Comparison of ENCODE assay signal across 16 cellular contexts in the genomic region with DNA sequence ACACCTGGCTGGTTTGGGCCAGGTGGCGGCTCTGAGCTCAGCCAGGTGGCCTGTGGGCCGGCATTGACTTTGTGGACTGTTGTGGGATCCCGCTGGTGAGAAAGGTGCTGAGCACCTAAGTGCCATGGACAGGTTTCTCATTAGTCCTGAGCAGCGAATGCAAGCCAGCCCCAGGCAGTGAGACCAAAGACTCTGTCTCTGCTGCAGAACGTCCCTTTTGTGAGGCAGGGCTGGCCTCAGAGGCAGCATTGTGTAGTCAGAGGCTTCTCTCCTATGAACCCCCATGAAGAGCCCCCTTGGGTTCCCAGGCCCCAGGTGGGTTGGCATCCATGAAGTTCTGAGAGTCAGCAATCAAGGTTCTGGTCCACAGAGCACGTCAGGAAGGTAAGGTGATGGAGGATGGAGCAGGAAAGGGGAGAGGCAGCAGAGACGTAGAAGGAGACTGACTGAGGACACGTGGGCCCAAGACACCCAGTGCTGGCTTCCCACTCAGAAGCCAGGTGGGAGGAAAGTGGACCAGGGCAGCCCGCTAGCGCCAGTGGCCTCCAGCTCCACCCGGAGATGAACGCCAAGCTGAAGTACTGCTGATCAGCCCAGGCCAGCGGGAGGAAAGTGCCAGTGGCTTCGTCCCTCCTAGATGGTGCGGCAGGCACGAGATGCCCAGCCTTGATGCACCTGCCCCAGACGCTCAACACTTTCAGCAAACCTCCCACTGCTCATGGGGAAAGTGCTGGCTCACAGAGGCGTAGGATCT. TPM values are rescaled to one million over a fixed set of nuclear protein-coding genes. Genes with fewer than 3 reads are reported as not detected.
DNase-seq lines count a peak whose midpoint lies in the region; ATAC-seq, FAIRE-seq and TF ChIP-seq lines count a peak whose summit lies in the region.
"Had no signal": no experiment of that assay in that cellular context is flagged by ENCODE, and none has a peak within 500 bp of the region (broad histone marks: within the 10 kb centered on the region; RNA-seq: fewer than 3 reads in every experiment).

No MANE protein-coding gene starts in this region.

- no peak overlapping the region; a peak in 1 of 4 replicates for H3K9ac ChIP-seq in K562 (ENCODE audit: insufficient read depth in 1 of 2, low read depth in 2 of 2, low read length in 2 of 2)
- H3K9ac ChIP-seq: BLaER1 treated with 17β-estradiol and CSF1 and Interleukin-3, amounts not matched to agents 10 nM and 100 nM had no signal

- H3K9me3 ChIP-seq in K562 (replicated peaks; ENCODE audit: control insufficient read depth, insufficient read depth, low read depth, low read length): no peaks in the 10 kb centered on the region
- H3K9me3 ChIP-seq in lower lobe of right lung: no peaks in the 10 kb centered on the region
- H3K9me3 ChIP-seq: BLaER1 treated with 17β-estradiol and CSF1 and Interleukin-3, amounts not matched to agents 10 nM and 100 nM; HAP-1 had no signal

- ATAC-seq in K562 (no peak), lower lobe of right lung (no peak)
- ATAC-seq in stimulated activated effector memory CD8-positive, alpha-beta T cell treated with anti-CD3 and anti-CD28 coated beads, Interleukin-12 subunit alpha, Interleukin-12 subunit beta, amount 100 ng/mL, for 72 hours: no peak
- ATAC-seq: CD8-positive, alpha-beta T cell had no signal

- H3K27ac Mint-ChIP-seq in nephron progenitor cell: peak overlapping the region; percentile 45
- H3K27ac Mint-ChIP-seq in stimulated activated effector memory CD8-positive, alpha-beta T cell treated with anti-CD3 and anti-CD28 coated beads, Interleukin-12 subunit alpha, Interleukin-12 subunit beta, amount 100 ng/mL, for 72 hours: peak overlapping the region; percentile 48
- H3K27ac Mint-ChIP-seq: B cell; CD8-positive, alpha-beta T cell had no signal

- POLR2A ChIA-PET in K562 (lab: Yijun Ruan, JAX): interaction anchor here (0.5 to 2.6 kb wide), 3 partner anchors 8 to 73 kb away, joined by 3 to 10 read pairs (median 4); no protein-coding TSS in a partner anchor

- no peaks in the 10 kb centered on the region for H3K9me3 Mint-ChIP-seq in nephron progenitor cell
- no peaks in the 10 kb centered on the region for H3K9me3 Mint-ChIP-seq in stimulated activated effector memory CD8-positive, alpha-beta T cell treated with anti-CD3 and anti-CD28 coated beads, Interleukin-12 subunit alpha, Interleukin-12 subunit beta, amount 100 ng/mL, for 72 hours
- H3K9me3 Mint-ChIP-seq: CD8-positive, alpha-beta T cell had no signal

- CTCF ChIA-PET in K562 (lab: Yijun Ruan, JAX; ENCODE audit: low intra/inter-chr PET ratio): no interaction called here

- no peaks in the 10 kb centered on the region for H3K9me1 ChIP-seq in K562 (ENCODE audit: control insufficient read depth, insufficient read depth, low read length)

- 91% methylated on average over 18 of the region's 18 CpGs for WGBS in K562 (ENCODE audit: insufficient coverage, low coverage, missing lambda C conversion rate)

- BruUV-seq in K562 (replicated peaks; lab: Mats Ljungman, UMichigan): no TSS peak

- intact Hi-C loops in K562 (cut with micrococcal nuclease) (no loop called here), lower lobe of right lung (cut with DNase I) (no loop called here)

- H3K4me3 Mint-ChIP-seq in nephron progenitor cell: no peak overlapping the region
- H3K4me3 Mint-ChIP-seq in stimulated activated effector memory CD8-positive, alpha-beta T cell treated with anti-CD3 and anti-CD28 coated beads, Interleukin-12 subunit alpha, Interleukin-12 subunit beta, amount 100 ng/mL, for 72 hours: no peak overlapping the region
- H3K4me3 Mint-ChIP-seq: B cell; CD8-positive, alpha-beta T cell had no signal

- H3K4me3 ChIP-seq in K562 (no peak overlapping the region), lower lobe of right lung (no peak overlapping the region)
- H3K4me3 ChIP-seq: BLaER1 treated with 17β-estradiol and CSF1 and Interleukin-3, amounts not matched to agents 10 nM and 100 nM; HAP-1 had no signal

- no peak for TF ChIP-seq CTCF in GM13977 (IDR thresholded peaks at IDR 0.05; ENCODE audit: extremely low read depth, insufficient read depth, missing control alignments)
- TF ChIP-seq CTCF in K562 (IDR thresholded peaks at IDR 0.05 in 2 of 3, conservative IDR thresholded peaks at IDR 0.05 in 1 of 3; ENCODE audit: insufficient read depth in 2 of 3, low read depth in 1 of 3, low read length in 3 of 3): no peak
- TF ChIP-seq CTCF in nephron progenitor cell (IDR thresholded peaks at IDR 0.05): no peak
- TF ChIP-seq CTCF in lower lobe of right lung (IDR thresholded peaks at IDR 0.05): no peak

- TF ChIP-seq RAD21 in K562 (CRISPR knock-in tag; conservative IDR thresholded peaks at IDR 0.05 in 1 of 2, IDR thresholded peaks at IDR 0.05 in 1 of 2): no peak

- no peaks in the 10 kb centered on the region for H3K79me2 ChIP-seq in K562 (ENCODE audit: control insufficient read depth, insufficient read depth, low read length)

- peaks cover 0 to 6% of the 10 kb centered on the region in 2 experiments; a peak in 1 of 5 replicates for H3K4me1 ChIP-seq in K562 (replicated peaks in 1 of 2; ENCODE audit: control insufficient read depth in 2 of 2, insufficient read depth in 2 of 2, low read length in 2 of 2)
- H3K4me1 ChIP-seq in lower lobe of right lung: no peaks in the 10 kb centered on the region
- H3K4me1 ChIP-seq: HAP-1 had no signal

- no peak for FAIRE-seq in K562 (lab: Jason Lieb, UNC)
- FAIRE-seq: GM19239, H1 had no signal

- H3K36me3 Mint-ChIP-seq in nephron progenitor cell (ENCODE audit: low read depth): peaks cover 14% of the 10 kb centered on the region
- H3K36me3 Mint-ChIP-seq in stimulated activated effector memory CD8-positive, alpha-beta T cell treated with anti-CD3 and anti-CD28 coated beads, Interleukin-12 subunit alpha, Interleukin-12 subunit beta, amount 100 ng/mL, for 72 hours: peaks cover 4% of the 10 kb centered on the region
- H3K36me3 Mint-ChIP-seq: CD8-positive, alpha-beta T cell had no signal

- H3K27me3 ChIP-seq in K562 (ENCODE audit: control insufficient read depth in 2 of 2, insufficient read depth in 2 of 2, low read length in 2 of 2): no peaks in the 10 kb centered on the region
- no peaks in the 10 kb centered on the region for H3K27me3 ChIP-seq in lower lobe of right lung (ENCODE audit: low read depth)
- H3K27me3 ChIP-seq: BLaER1 treated with 17β-estradiol and CSF1 and Interleukin-3, amounts not matched to agents 10 nM and 100 nM had no signal

- peaks cover 54% of the 10 kb centered on the region; the same call in 2 of the 3 replicates for H3K36me3 ChIP-seq in K562 (ENCODE audit: control insufficient read depth, insufficient read depth, low read length)
- no peaks in the 10 kb centered on the region for H3K36me3 ChIP-seq in lower lobe of right lung

- no peak overlapping the region for H3K27ac ChIP-seq in K562 (ENCODE audit: extremely low read depth, low read depth, low read length)
- H3K27ac ChIP-seq in lower lobe of right lung: no peak overlapping the region
- H3K27ac ChIP-seq: BLaER1 treated with 17β-estradiol and CSF1 and Interleukin-3, amounts not matched to agents 10 nM and 100 nM had no signal

- TF ChIP-seq POLR2A in K562 (conservative IDR thresholded peaks at IDR 0.05): no peak

- in situ Hi-C loops in GM13977 (cut with MboI; ENCODE audit: low pct_unique_long_range_greater_than_20kb, low sequenced_read_pairs, unreplicated experiment) (no loop called here), K562 (cut with MboI) (no loop called here)

- H3K4me2 ChIP-seq in K562 (ENCODE audit: insufficient read depth, low read length): no peak overlapping the region
- H3K4me2 ChIP-seq: BLaER1 treated with 17β-estradiol and CSF1 and Interleukin-3, amounts not matched to agents 10 nM and 100 nM had no signal

- TF ChIP-seq EP300 in K562 (IDR thresholded peaks at IDR 0.05; ENCODE audit: low read length): no peak

- H4K20me1 ChIP-seq in K562 (replicated peaks; ENCODE audit: control insufficient read depth, insufficient read depth, low read length): no peaks in the 10 kb centered on the region
- H4K20me1 ChIP-seq: BLaER1 treated with 17β-estradiol and CSF1 and Interleukin-3, amounts not matched to agents 10 nM and 100 nM had no signal

- H3K4me1 Mint-ChIP-seq in nephron progenitor cell: peaks cover 31% of the 10 kb centered on the region
- peaks cover 20% of the 10 kb centered on the region for H3K4me1 Mint-ChIP-seq in stimulated activated effector memory CD8-positive, alpha-beta T cell treated with anti-CD3 and anti-CD28 coated beads, Interleukin-12 subunit alpha, Interleukin-12 subunit beta, amount 100 ng/mL, for 72 hours

- DNase-seq in GM13977 (ENCODE audit: low spot score) (peak; percentile 4), K562 (ENCODE audit: extremely low read depth in 1 of 4, low spot score in 3 of 4) (no peak), nephron progenitor cell (no peak), HUDEP-2 (lab: John Stamatoyannopoulos, UW; ENCODE audit: unreplicated experiment in 76 of 76) (no peak), lower lobe of right lung (no peak)
- no peak for DNase-seq in stimulated activated effector memory CD8-positive, alpha-beta T cell treated with anti-CD3 and anti-CD28 coated beads, Interleukin-12 subunit alpha, Interleukin-12 subunit beta, amount 100 ng/mL, for 72 hours (ENCODE audit: low spot score in 2 of 2)
- no peak for DNase-seq in stimulated activated CD4-positive, alpha-beta T cell treated with anti-CD3 and anti-CD28 coated beads, Interleukin-4, amount 100 ng/mL, for 1 hour
- DNase-seq: Calu3; CD8-positive, alpha-beta T cell; DMS79 treated with DMSO at 0.1 percent for 48 hours; GF-D8 had no signal

- peaks cover 3% of the 10 kb centered on the region for H3K27me3 Mint-ChIP-seq in nephron progenitor cell (ENCODE audit: low read depth, poor library complexity)
- H3K27me3 Mint-ChIP-seq: B cell had no signal

- no peak overlapping the region for H2AFZ ChIP-seq in K562 (ENCODE audit: low read depth, low read length)

RNA-seq across cellular contexts. Expression of a gene that starts 19.2 kb away (rescaled TPM):
- not detected in 2 replicates for total RNA-seq in K562 (2011; cell fraction: chromatin; rRNA removed; ENCODE audit: low replicate concordance)
- total RNA-seq in K562 (2011; cell fraction: nucleolus; rRNA removed): not detected in 2 replicates
- not detected in 2 replicates for total RNA-seq in K562 (2011; cell fraction: nucleoplasm; rRNA removed)
- total RNA-seq in K562 (2014; rRNA removed): not detected in 2 replicates
- total RNA-seq in K562 (2014; rRNA removed; fragmentation: Illumina TruSeq; extraction: Trizol): not detected in 2 replicates
- not detected in 2 replicates for total RNA-seq in K562 (2015; rRNA removed; fragmentation: Illumina TruSeq; extraction: Trizol)
- 0.09 TPM in 1 of 2 replicates, not detected in the other for total RNA-seq in K562 (2021)
- not detected in 2 replicates for polyA plus RNA-seq in K562 (2011; rRNA removed)
- not detected in 2 replicates for polyA plus RNA-seq in K562 (2011; cell fraction: cytosol; rRNA removed)
- polyA plus RNA-seq in K562 (2011; cell fraction: nucleus; rRNA removed): not detected in 2 replicates
- 0.04 TPM in 1 of 2 replicates, not detected in the other for polyA plus RNA-seq in K562 (2012)
- polyA plus RNA-seq in K562 (2014; fragmentation: Illumina TruSeq; extraction: Trizol): not detected in 2 replicates
- polyA plus RNA-seq in K562 (2014; fragmentation: Nextera tagmentation; extraction: Ambion mirVana): not detected
- polyA plus RNA-seq in K562 (2014; rRNA removed): not detected in 2 replicates
- not detected in 2 replicates for polyA minus RNA-seq in K562 (2011; rRNA and poly(A)+ RNA removed)
- polyA minus RNA-seq in K562 (2011; cell fraction: cytosol; rRNA and poly(A)+ RNA removed): 0.73 TPM in 1 of 2 replicates, not detected in the other
- polyA minus RNA-seq in K562 (2011; cell fraction: nucleus; rRNA and poly(A)+ RNA removed): not detected in 2 replicates
- total RNA-seq in lower lobe of right lung: 6.8 TPM
